Comparison of ENCODE assay signal across 8 cellular contexts in genomic region chr5:131634996-131635754, GRCh38. TPM values are rescaled to one million over a fixed set of nuclear protein-coding genes. Genes with fewer than 3 reads are reported as not detected.
DNase-seq lines count a peak whose midpoint lies in the region; ATAC-seq, FAIRE-seq and TF ChIP-seq lines count a peak whose summit lies in the region.

RAPGEF6 (minus strand) TSS chr5:131635229; CDS start chr5:131635030, 199 bp downstream.

- no peaks in the 10 kb centered on the region for H3K9me3 ChIP-seq in body of pancreas

- peak within 1 kb of the TSS; percentile 36 to 78 for H3K4me3 ChIP-seq in body of pancreas

- DNase-seq in 8988T (peak; percentile 33), NCI-H2107 treated with DMSO at 0.1 percent for 48 hours (lab: John Stamatoyannopoulos, UW; ENCODE audit: unreplicated experiment) (peak; percentile 93), body of pancreas (peak; percentile 98 to 100 (median 99)), iPS DF 19.7 (ENCODE audit: low read depth, low spot score) (peak; percentile 98), sciatic nerve (ENCODE audit: low spot score) (peak; percentile 99)

- H3K27me3 ChIP-seq in body of pancreas, result no peaks in the 10 kb centered on the region

- TF ChIP-seq POLR2A in body of pancreas (IDR thresholded peaks at IDR 0.05), result peak; percentile 83 to 96 (median 93)

- intact Hi-C loops in body of pancreas (cut with DNase I), result no loop called here
- intact Hi-C loops in sciatic nerve (cut with DNase I), result no loop called here

- TF ChIP-seq CTCF in body of pancreas (IDR thresholded peaks at IDR 0.05), result peak in 3 of 7 experiments; percentile 3 to 13 (median 12)

- peak within 1 kb of the TSS; percentile 88 to 99 (median 92) for H3K27ac ChIP-seq in body of pancreas

- ATAC-seq in GM18520 (IDR thresholded peaks at IDR 0.05; ENCODE audit: unreplicated experiment), result peak; percentile 78
- ATAC-seq in HG03064 (IDR thresholded peaks at IDR 0.05; ENCODE audit: low read depth, unreplicated experiment), result peak; percentile 85
- peak; percentile 96 for ATAC-seq in body of pancreas
- peak; percentile 99 for ATAC-seq in sciatic nerve

- 0 to 1% methylated on average over 43 to 60 of the region's 60 CpGs for WGBS in body of pancreas, 2 donors

- H3K36me3 ChIP-seq in body of pancreas (replicated peaks in 1 of 2; ENCODE audit: insufficient read depth in 1 of 2, low read depth in 2 of 2), result no peaks in the 10 kb centered on the region

- peak; percentile 95 for FAIRE-seq in TTC549 (lab: Jason Lieb, UNC)

- H3K4me1 ChIP-seq in body of pancreas, result peaks cover 43% of the 10 kb centered on the region

RNA-seq across cellular contexts. Expression of gene RAPGEF6, which starts in this region (rescaled TPM):
- 10 to 100 TPM in 1 of 2 donors, 1 to 10 TPM in 1; 8.6 to 13.0 TPM for total RNA-seq in body of pancreas
- 48.4 TPM for total RNA-seq in sciatic nerve

Comparison
In these comparisons a context has a peak if more than half of its experiments do, and no peak if none do; other contexts are left out.
1. Peak in every context shown above with its lines: DNase-seq, ATAC-seq, H3K4me3 ChIP-seq and H3K27ac ChIP-seq.
2. DNase-seq: peak in every context shown above with its lines; median percentile 99 in body of pancreas; 99 in sciatic nerve; 98 in iPS DF 19.7; 93 in NCI-H2107 treated with DMSO at 0.1 percent for 48 hours; 33 in 8988T.